Comparison of ENCODE assay signal across 12 cellular contexts in genomic region chr2:120245520-120245835, GRCh38. TPM values are rescaled to one million over a fixed set of nuclear protein-coding genes. Genes with fewer than 3 reads are reported as not detected.
DNase-seq lines count a peak whose midpoint lies in the region; ATAC-seq lines count a peak whose summit lies in the region.
"Had no signal": no experiment of that assay in that cellular context is flagged by ENCODE, and none has a peak within 500 bp of the region (broad histone marks: within the 10 kb centered on the region; RNA-seq: fewer than 3 reads in every experiment).

No MANE protein-coding gene starts in this region.

- DNase-seq in NCI-H748 (lab: John Stamatoyannopoulos, UW; ENCODE audit: unreplicated experiment) (peak; percentile 46), NCI-H748 treated with DMSO at 0.1 percent for 48 hours (lab: John Stamatoyannopoulos, UW) (no peak), NOMO-1 treated with DMSO at 0.1 percent for 48 hours (lab: John Stamatoyannopoulos, UW; ENCODE audit: unreplicated experiment) (peak; percentile 56), iPS-NIHi11 (ENCODE audit: low spot score) (peak; percentile 66), ureter (ENCODE audit: low spot score) (peak; percentile 79)
- DNase-seq: cerebellar nuclear complex, immature natural killer cell, KBM-7, SW 1271 had no signal

- ATAC-seq in GM18868 (IDR thresholded peaks at IDR 0.05; ENCODE audit: unreplicated experiment) (no peak), GM18498 (IDR thresholded peaks at IDR 0.05; ENCODE audit: unreplicated experiment) (no peak), GM21515 (IDR thresholded peaks at IDR 0.05; ENCODE audit: unreplicated experiment) (no peak)

RNA-seq across cellular contexts. Expression of gene RALB, which starts 7.2 kb away (rescaled TPM):
- 50.5 TPM for total RNA-seq in ureter

RNA-seq across cellular contexts. Expression of gene TMEM185B, which starts 22.3 kb away (rescaled TPM):
- 35.9 TPM for total RNA-seq in ureter
